33 cellular contexts compared by ENCODE assay signal in the genomic region with DNA sequence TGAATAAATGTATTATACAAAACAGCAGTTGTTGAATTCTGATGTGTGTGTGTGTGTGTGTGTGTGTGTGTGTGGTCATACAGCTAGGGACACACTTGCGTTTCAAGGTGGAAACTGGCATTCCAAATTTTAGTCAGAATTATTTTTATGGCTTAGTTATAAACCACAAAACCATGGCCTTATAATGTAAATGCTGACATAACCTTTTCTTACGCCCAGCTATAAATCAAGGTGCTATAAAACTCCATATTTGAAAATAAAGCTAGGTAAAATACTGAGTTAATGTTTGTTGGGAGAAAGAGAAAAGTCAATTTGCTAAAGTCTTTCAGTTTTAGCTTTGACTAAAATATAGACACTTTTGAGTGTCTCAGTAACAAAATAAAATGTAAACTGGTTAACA.
"Had no signal": no experiment of that assay in that cellular context is flagged by ENCODE, and none has a peak within 500 bp of the region (broad histone marks: within the 10 kb centered on the region; RNA-seq: fewer than 3 reads in every experiment).

No MANE protein-coding gene starts in this region.

- H3K4me3 Mint-ChIP-seq: activated CD4-positive, alpha-beta memory T cell treated with anti-CD3 and anti-CD28 coated beads, Interleukin-2, amount 10 ng/mL, durations not matched to agents 7 days and 5 days; activated CD4-positive, alpha-beta T cell treated with anti-CD3 and anti-CD28 coated beads, Interleukin-2, amount 10 ng/mL, durations not matched to agents 7 days and 5 days; activated naive CD4-positive, alpha-beta T cell treated with anti-CD3 and anti-CD28 coated beads, Interleukin-2, amount 50 U/mL, for 24 hours; activated naive CD8-positive, alpha-beta T cell treated with anti-CD3 and anti-CD28 coated beads, Interleukin-2, amount 50 U/mL, for 24 hours; activated T-cell treated with anti-CD3 and anti-CD28 coated beads, Interleukin-2, amount 50 U/mL, for 4 hours; naive B cell; nephron progenitor cell; stimulated activated memory B cell treated with anti-CD40 and anti-IgM and Interleukin-4, amounts not matched to agents 10 μg/mL and 1 μg/mL and 100 μg/mL, for 72 hours; stimulated activated naive CD8-positive, alpha-beta T cell treated with anti-CD3 and anti-CD28 coated beads, Interleukin-15, amount 100 ng/mL, for 72 hours; T-helper 17 cell; WTC11 had no signal

- H3K27ac ChIP-seq: breast epithelium, esophagus muscularis mucosa, foreskin keratinocyte, heart right ventricle, neutrophil, ovary, prostate gland, sigmoid colon, tibial artery had no signal

- H3K27me3 Mint-ChIP-seq: activated CD4-positive, alpha-beta memory T cell treated with anti-CD3 and anti-CD28 coated beads, Interleukin-2, amount 10 ng/mL, durations not matched to agents 7 days and 5 days; activated CD4-positive, alpha-beta T cell treated with anti-CD3 and anti-CD28 coated beads, Interleukin-2, amount 10 ng/mL, durations not matched to agents 7 days and 5 days; activated naive CD8-positive, alpha-beta T cell treated with anti-CD3 and anti-CD28 coated beads, Interleukin-2, amount 50 U/mL, for 24 hours; stimulated activated naive CD8-positive, alpha-beta T cell treated with anti-CD3 and anti-CD28 coated beads, Interleukin-15, amount 100 ng/mL, for 72 hours had no signal

- H3K9me3 ChIP-seq: breast epithelium, esophagus muscularis mucosa, heart right ventricle, neutrophil, ovary, prostate gland, sigmoid colon, tibial artery had no signal

- H3K27me3 ChIP-seq: breast epithelium, esophagus muscularis mucosa, foreskin keratinocyte, heart right ventricle, left lung, neutrophil, ovary, sigmoid colon, tibial artery had no signal

- DNase-seq: activated CD4-positive, alpha-beta memory T cell treated with anti-CD3 and anti-CD28 coated beads, Interleukin-2, amount 10 ng/mL, durations not matched to agents 7 days and 5 days; activated CD4-positive, alpha-beta T cell treated with anti-CD3 and anti-CD28 coated beads for 1 hour; activated CD4-positive, alpha-beta T cell treated with anti-CD3 and anti-CD28 coated beads, Interleukin-2, amount 10 ng/mL, durations not matched to agents 7 days and 5 days; activated naive CD8-positive, alpha-beta T cell treated with anti-CD3 and anti-CD28 coated beads, Interleukin-2, amount 50 U/mL, for 24 hours; activated T-cell treated with anti-CD3 and anti-CD28 coated beads, Interleukin-2, amount 50 U/mL, for 4 hours; amygdala; central memory CD4-positive, alpha-beta T cell; dermis blood vessel endothelial cell; effector CD4-positive, alpha-beta T cell; left lung; naive B cell; nephron progenitor cell; ovary; retina; sigmoid colon; stimulated activated CD4-positive, alpha-beta T cell treated with anti-CD3 and anti-CD28 coated beads, Interleukin-1b, Interleukin-23, amount 100 ng/mL, for 48 hours; stimulated activated CD4-positive, alpha-beta T cell treated with anti-CD3 and anti-CD28 coated beads, Interleukin-4, amount 100 ng/mL, for 4 hours; stimulated activated CD8-positive, alpha-beta memory T cell treated with anti-CD3 and anti-CD28 coated beads, Interleukin-4, amount 100 ng/mL, for 48 hours; stimulated activated naive CD8-positive, alpha-beta T cell treated with anti-CD3 and anti-CD28 coated beads, Interleukin-15, amount 100 ng/mL, for 72 hours; T-helper 17 cell; T1000; tibial artery had no signal

- H3K4me3 ChIP-seq: breast epithelium, esophagus muscularis mucosa, heart right ventricle, left lung, ovary, prostate gland, sigmoid colon, smooth muscle cell, tibial artery had no signal

- H3K4me2 ChIP-seq: smooth muscle cell had no signal

- H3K4me1 Mint-ChIP-seq: activated CD4-positive, alpha-beta memory T cell treated with anti-CD3 and anti-CD28 coated beads, Interleukin-2, amount 10 ng/mL, durations not matched to agents 7 days and 5 days; activated CD4-positive, alpha-beta T cell treated with anti-CD3 and anti-CD28 coated beads, Interleukin-2, amount 10 ng/mL, durations not matched to agents 7 days and 5 days; activated naive CD4-positive, alpha-beta T cell treated with anti-CD3 and anti-CD28 coated beads, Interleukin-2, amount 50 U/mL, for 24 hours; activated naive CD8-positive, alpha-beta T cell treated with anti-CD3 and anti-CD28 coated beads, Interleukin-2, amount 50 U/mL, for 24 hours; naive B cell; stimulated activated memory B cell treated with anti-CD40 and anti-IgM and Interleukin-4, amounts not matched to agents 10 μg/mL and 1 μg/mL and 100 μg/mL, for 72 hours; stimulated activated naive CD8-positive, alpha-beta T cell treated with anti-CD3 and anti-CD28 coated beads, Interleukin-15, amount 100 ng/mL, for 72 hours; T-helper 17 cell had no signal

- H3K36me3 ChIP-seq: breast epithelium, esophagus muscularis mucosa, heart right ventricle, left lung, neutrophil, ovary, prostate gland, sigmoid colon, tibial artery had no signal

- H3K4me1 ChIP-seq: breast epithelium, foreskin keratinocyte, left lung, tibial artery had no signal

- H3K36me3 Mint-ChIP-seq: activated naive CD4-positive, alpha-beta T cell treated with anti-CD3 and anti-CD28 coated beads, Interleukin-2, amount 50 U/mL, for 24 hours; naive B cell; stimulated activated memory B cell treated with anti-CD40 and anti-IgM and Interleukin-4, amounts not matched to agents 10 μg/mL and 1 μg/mL and 100 μg/mL, for 72 hours; WTC11 had no signal

- H3K9me3 Mint-ChIP-seq: activated CD4-positive, alpha-beta memory T cell treated with anti-CD3 and anti-CD28 coated beads, Interleukin-2, amount 10 ng/mL, durations not matched to agents 7 days and 5 days; activated CD4-positive, alpha-beta T cell treated with anti-CD3 and anti-CD28 coated beads, Interleukin-2, amount 10 ng/mL, durations not matched to agents 7 days and 5 days; activated naive CD4-positive, alpha-beta T cell treated with anti-CD3 and anti-CD28 coated beads, Interleukin-2, amount 50 U/mL, for 24 hours; activated naive CD8-positive, alpha-beta T cell treated with anti-CD3 and anti-CD28 coated beads, Interleukin-2, amount 50 U/mL, for 24 hours; activated T-cell treated with anti-CD3 and anti-CD28 coated beads, Interleukin-2, amount 50 U/mL, for 4 hours; activated T-helper 2 cell treated with anti-CD3 and anti-CD28 coated beads, Interferon-gamma antibody, Interleukin-2, Interleukin-4, amounts not matched to agents 10 μg/mL and 5 μg/mL and 100 μg/mL, durations not matched to agents 14 hours and 24 hours and 36 hours; nephron progenitor cell; stimulated activated memory B cell treated with anti-CD40 and anti-IgM and Interleukin-4, amounts not matched to agents 10 μg/mL and 1 μg/mL and 100 μg/mL, for 72 hours; stimulated activated naive CD8-positive, alpha-beta T cell treated with anti-CD3 and anti-CD28 coated beads, Interleukin-15, amount 100 ng/mL, for 72 hours; WTC11 had no signal

- ATAC-seq: activated naive CD8-positive, alpha-beta T cell treated with anti-CD3 and anti-CD28 coated beads, Interleukin-2, amount 50 U/mL, for 24 hours; activated T-cell treated with anti-CD3 and anti-CD28 coated beads, Interleukin-2, amount 50 U/mL, for 4 hours; stimulated activated memory B cell treated with anti-CD40 and anti-IgM and Interleukin-4, amounts not matched to agents 10 μg/mL and 1 μg/mL and 100 μg/mL, for 72 hours; stimulated activated naive CD8-positive, alpha-beta T cell treated with anti-CD3 and anti-CD28 coated beads, Interleukin-15, amount 100 ng/mL, for 72 hours; T-helper 17 cell had no signal

- H3K27ac Mint-ChIP-seq: activated CD4-positive, alpha-beta memory T cell treated with anti-CD3 and anti-CD28 coated beads, Interleukin-2, amount 10 ng/mL, durations not matched to agents 7 days and 5 days; activated CD4-positive, alpha-beta T cell treated with anti-CD3 and anti-CD28 coated beads, Interleukin-2, amount 10 ng/mL, durations not matched to agents 7 days and 5 days; activated naive CD4-positive, alpha-beta T cell treated with anti-CD3 and anti-CD28 coated beads, Interleukin-2, amount 50 U/mL, for 24 hours; activated naive CD8-positive, alpha-beta T cell treated with anti-CD3 and anti-CD28 coated beads, Interleukin-2, amount 50 U/mL, for 24 hours; activated T-helper 2 cell treated with anti-CD3 and anti-CD28 coated beads, Interferon-gamma antibody, Interleukin-2, Interleukin-4, amounts not matched to agents 10 μg/mL and 5 μg/mL and 100 μg/mL, durations not matched to agents 14 hours and 24 hours and 36 hours; naive B cell; nephron progenitor cell; stimulated activated memory B cell treated with anti-CD40 and anti-IgM and Interleukin-4, amounts not matched to agents 10 μg/mL and 1 μg/mL and 100 μg/mL, for 72 hours; stimulated activated naive CD8-positive, alpha-beta T cell treated with anti-CD3 and anti-CD28 coated beads, Interleukin-15, amount 100 ng/mL, for 72 hours; T-helper 17 cell had no signal
